In genomic region chr2:218286570-218287459, GRCh38 we compare ENCODE assay signal across 8 cellular contexts. TPM values are rescaled to one million over a fixed set of nuclear protein-coding genes. Genes with fewer than 3 reads are reported as not detected.
A peak's percentile ranks its signal among the peaks of the same experiment; 100 is the strongest.
DNase-seq lines count a peak whose midpoint lies in the region; ATAC-seq and TF ChIP-seq lines count a peak whose summit lies in the region.

No MANE protein-coding gene starts in this region.

- no peaks in the 10 kb centered on the region for H3K9me2 ChIP-seq in hepatocyte (replicated peaks; ENCODE audit: insufficient read depth)

- H3K4me2 ChIP-seq in hepatocyte = peak overlapping the region; percentile 82

- intact Hi-C loops in sciatic nerve (cut with DNase I) = no loop called here

- peak overlapping the region; percentile 95 for H3K27ac Mint-ChIP-seq in T-helper 2 cell treated with Interferon-gamma antibody and Interleukin-4, amounts not matched to agents 5 μg/mL and 100 μg/mL, for 36 hours

- DNase-seq in Caki2 (ENCODE audit: low read depth) (peak; percentile 95), astrocyte of the cerebellum (ENCODE audit: low read depth) (peak; percentile 81), hepatocyte (ENCODE audit: low spot score) (peak; percentile 97), sciatic nerve (ENCODE audit: low spot score) (peak; percentile 93), NCI-H1092 (lab: John Stamatoyannopoulos, UW) (no peak)
- DNase-seq in T-helper 2 cell treated with Interferon-gamma antibody and Interleukin-4, amounts not matched to agents 5 μg/mL and 100 μg/mL, for 36 hours (ENCODE audit: low spot score) = peak; percentile 90

- H3K9me3 ChIP-seq in HUES6 (ENCODE audit: control insufficient read depth, insufficient read depth, low read depth, low read length) (no peaks in the 10 kb centered on the region), hepatocyte (ENCODE audit: low read depth) (no peaks in the 10 kb centered on the region)

- peaks cover 45% of the 10 kb centered on the region for H3K36me3 Mint-ChIP-seq in T-helper 2 cell treated with Interferon-gamma antibody and Interleukin-4, amounts not matched to agents 5 μg/mL and 100 μg/mL, for 36 hours (ENCODE audit: low read depth)

- peaks cover 89% of the 10 kb centered on the region for H3K79me2 ChIP-seq in hepatocyte

- H3K4me3 Mint-ChIP-seq in T-helper 2 cell treated with Interferon-gamma antibody and Interleukin-4, amounts not matched to agents 5 μg/mL and 100 μg/mL, for 36 hours = peak overlapping the region; percentile 94

- H3K27me3 ChIP-seq in HUES6 (ENCODE audit: control insufficient read depth, insufficient read depth, low read length) (no peaks in the 10 kb centered on the region), hepatocyte (no peaks in the 10 kb centered on the region)

- peak; percentile 61 for ATAC-seq in GM21515 (IDR thresholded peaks at IDR 0.05; ENCODE audit: unreplicated experiment)
- peak; percentile 90 for ATAC-seq in sciatic nerve

- H2AFZ ChIP-seq in hepatocyte = no peak overlapping the region

- H3K9me3 Mint-ChIP-seq in T-helper 2 cell treated with Interferon-gamma antibody and Interleukin-4, amounts not matched to agents 5 μg/mL and 100 μg/mL, for 36 hours = no peaks in the 10 kb centered on the region

- TF ChIP-seq CTCF in astrocyte of the cerebellum (IDR thresholded peaks at IDR 0.05; ENCODE audit: low read depth, low read length, missing control alignments) = no peak
- no peak for TF ChIP-seq CTCF in hepatocyte (IDR thresholded peaks at IDR 0.05; ENCODE audit: poor library complexity)

- peaks cover 70% of the 10 kb centered on the region for H3K4me1 Mint-ChIP-seq in T-helper 2 cell treated with Interferon-gamma antibody and Interleukin-4, amounts not matched to agents 5 μg/mL and 100 μg/mL, for 36 hours (ENCODE audit: low read depth)

- WGBS in hepatocyte (ENCODE audit: low lambda C conversion rate, missing lambda C conversion rate) = 11% methylated on average over 11 of the region's 11 CpGs

- H3K4me3 ChIP-seq in HUES6 (ENCODE audit: low read depth, low read length) (peak overlapping the region; percentile 34), astrocyte of the cerebellum (ENCODE audit: low read depth, low read length) (peak overlapping the region; percentile 47), hepatocyte (peak overlapping the region; percentile 12)

- no peak overlapping the region; the same call in 1 of the 2 replicates for H3K27ac ChIP-seq in HUES6 (ENCODE audit: low read depth, low read length)
- peak overlapping the region; percentile 93 for H3K27ac ChIP-seq in hepatocyte

- peaks cover 38% of the 10 kb centered on the region for H4K20me1 ChIP-seq in hepatocyte (ENCODE audit: insufficient read depth, poor library complexity, severe bottlenecking)

- H3K36me3 ChIP-seq in HUES6 (ENCODE audit: control insufficient read depth, insufficient read depth, low read length) = no peaks in the 10 kb centered on the region
- no peaks in the 10 kb centered on the region for H3K36me3 ChIP-seq in hepatocyte (replicated peaks; ENCODE audit: insufficient read depth, low read depth)

- in situ Hi-C loops in Caki2 (cut with HindIII; ENCODE audit: low pct_unique_long_range_greater_than_20kb, low sequenced_read_pairs) = no loop called here
- in situ Hi-C loops in astrocyte of the cerebellum (cut with HindIII; ENCODE audit: low sequenced_read_pairs) = no loop called here

- H3K27me3 Mint-ChIP-seq in T-helper 2 cell treated with Interferon-gamma antibody and Interleukin-4, amounts not matched to agents 5 μg/mL and 100 μg/mL, for 36 hours (ENCODE audit: low read depth) = no peaks in the 10 kb centered on the region

- peak overlapping the region; percentile 23 for H3K9ac ChIP-seq in HUES6 (ENCODE audit: low read length)

- H3K4me1 ChIP-seq in HUES6 (ENCODE audit: control insufficient read depth, insufficient read depth, low read length) (peaks cover 42% of the 10 kb centered on the region), hepatocyte (ENCODE audit: insufficient read depth) (peaks cover 77% of the 10 kb centered on the region)

RNA-seq across cellular contexts. Expression of gene TMBIM1, which starts 5.5 kb away (rescaled TPM):
- 159 and 177 TPM in 2 replicates for total RNA-seq in Caki2 (2014; rRNA removed; shearing (Covaris generic); ENCODE audit: low replicate concordance)
- total RNA-seq in hepatocyte (167 and 224 TPM in 2 replicates), sciatic nerve (211 TPM)
- polyA plus RNA-seq in hepatocyte = 265 and 302 TPM in 2 replicates

RNA-seq across cellular contexts. Expression of gene PNKD, which starts 16.5 kb away (rescaled TPM):
- 66.8 and 75.8 TPM in 2 replicates for total RNA-seq in Caki2 (2014; rRNA removed; shearing (Covaris generic); ENCODE audit: low replicate concordance)
- 48.7 and 56.3 TPM in 2 replicates for total RNA-seq in hepatocyte
- polyA plus RNA-seq in hepatocyte = 140 and 145 TPM in 2 replicates
- 56.3 TPM for total RNA-seq in sciatic nerve

RNA-seq across cellular contexts. Expression of gene AAMP, which starts 16.9 kb away (rescaled TPM):
- 130 and 189 TPM in 2 replicates for total RNA-seq in Caki2 (2014; rRNA removed; shearing (Covaris generic); ENCODE audit: low replicate concordance)
- total RNA-seq in hepatocyte (104 and 140 TPM in 2 replicates), sciatic nerve (59.9 TPM)
- 166 and 179 TPM in 2 replicates for polyA plus RNA-seq in hepatocyte

RNA-seq across cellular contexts. Expression of gene GPBAR1, which starts 26.0 kb away (rescaled TPM):
- 0.12 TPM in 1 of 2 replicates, not detected in the other for total RNA-seq in Caki2 (2014; rRNA removed; shearing (Covaris generic); ENCODE audit: low replicate concordance)
- total RNA-seq in hepatocyte (6.1 and 10.9 TPM in 2 replicates), sciatic nerve (0.94 TPM)
- polyA plus RNA-seq in hepatocyte = 23.4 and 25.6 TPM in 2 replicates
